12 cellular contexts compared by ENCODE assay signal in the genomic region with DNA sequence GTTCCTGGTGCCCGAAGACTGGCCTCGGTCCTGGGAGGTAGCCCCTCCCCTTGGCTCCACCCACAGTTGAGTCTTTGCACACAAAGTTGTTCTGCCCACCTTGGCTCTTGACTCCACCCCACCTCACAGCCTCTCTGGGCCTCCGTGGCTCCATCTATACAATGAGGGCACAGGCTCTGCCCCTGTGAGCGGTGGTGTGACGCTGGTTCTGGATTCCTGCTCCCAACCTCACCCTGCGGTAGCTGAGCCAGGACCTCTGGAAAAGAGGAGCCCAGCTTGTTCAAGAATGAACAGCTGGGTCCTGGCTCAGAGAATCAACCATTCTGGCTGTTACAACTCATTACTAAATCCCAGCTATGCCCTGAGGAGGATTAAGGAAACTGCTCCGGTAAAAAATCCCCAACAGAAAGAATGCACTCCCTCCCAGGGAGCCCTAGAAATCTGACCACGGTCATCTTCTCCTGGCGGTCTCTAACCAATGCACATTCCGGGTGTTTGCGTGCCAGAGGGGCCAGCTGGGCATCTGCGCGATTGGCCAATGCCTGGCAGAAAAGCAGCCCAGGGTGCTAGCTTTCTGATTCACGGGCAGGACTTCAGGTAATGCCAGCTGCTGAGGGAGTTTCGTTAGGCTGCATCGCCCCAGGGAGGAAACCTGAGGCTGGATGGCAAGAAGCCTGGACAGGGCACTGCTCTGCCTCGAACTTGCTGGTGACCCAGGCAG. TPM values are rescaled to one million over a fixed set of nuclear protein-coding genes. Genes with fewer than 3 reads are reported as not detected.
DNase-seq lines count a peak whose midpoint lies in the region; ATAC-seq and TF ChIP-seq lines count a peak whose summit lies in the region.
"Had no signal": no experiment of that assay in that cellular context is flagged by ENCODE, and none has a peak within 500 bp of the region (broad histone marks: within the 10 kb centered on the region; RNA-seq: fewer than 3 reads in every experiment).

No MANE protein-coding gene starts in this region.

- CTCF ChIA-PET in activated B cell treated with CpG ODN at 0.5 μM for 24 hours (lab: Charles Lee): interaction anchor here (1.2 to 8.7 kb wide), 8 partner anchors 9 to 287 kb away, joined by 3 to 103 read pairs (median 10); a partner anchor contains a TSS

- no peak overlapping the region for H3K4me3 ChIP-seq in right atrium auricular region

- H3K4me1 ChIP-seq in right atrium auricular region: peaks cover 0 to 16% of the 10 kb centered on the region in 2 donors

- DNase-seq in Right ventricle myocardium superior (no peak), right atrium auricular region (ENCODE audit: low spot score) (no peak), activated B cell treated with CpG ODN at 0.5 μM for 24 hours (no peak), hepatic stellate cell (ENCODE audit: low spot score) (peak; percentile 27), inferior parietal cortex (ENCODE audit: extremely low spot score) (no peak), globus pallidus (ENCODE audit: low spot score) (no peak), NCI-H2227 (lab: John Stamatoyannopoulos, UW; ENCODE audit: unreplicated experiment) (no peak)
- DNase-seq: activated naive CD4-positive, alpha-beta T cell treated with anti-CD3 and anti-CD28 coated beads, Interleukin-2, amount 10 ng/mL, durations not matched to agents 7 days and 5 days; MM.1S; retina; stimulated activated CD8-positive, alpha-beta memory T cell treated with anti-CD3 and anti-CD28 coated beads, Interleukin-4, amount 100 ng/mL, for 48 hours had no signal

- H3K27ac ChIP-seq in right atrium auricular region: peak overlapping the region in 1 of 2 donors; percentile 9

- POLR2A ChIA-PET in activated B cell treated with CpG ODN at 0.5 μM for 24 hours (lab: Charles Lee): interaction anchor here (0.7 to 18.7 kb wide), 11 partner anchors 10 to 386 kb away, joined by 4 to 975 read pairs (median 18); a partner anchor contains a TSS

- no peaks in the 10 kb centered on the region for H3K9me3 Mint-ChIP-seq in activated B cell treated with CpG ODN at 0.5 μM for 24 hours
- H3K9me3 Mint-ChIP-seq: activated naive CD4-positive, alpha-beta T cell treated with anti-CD3 and anti-CD28 coated beads, Interleukin-2, amount 10 ng/mL, durations not matched to agents 7 days and 5 days had no signal

- H3K27me3 Mint-ChIP-seq in activated B cell treated with CpG ODN at 0.5 μM for 24 hours: no peaks in the 10 kb centered on the region

- H3K36me3 ChIP-seq in right atrium auricular region: no peaks in the 10 kb centered on the region

- H3K9me3 ChIP-seq in right atrium auricular region: no peaks in the 10 kb centered on the region

- no peak for TF ChIP-seq CTCF in right atrium auricular region (IDR thresholded peaks at IDR 0.05)
- no peak for TF ChIP-seq CTCF in activated B cell treated with CpG ODN at 0.5 μM for 24 hours (IDR thresholded peaks at IDR 0.05)

- H3K4me1 Mint-ChIP-seq in activated B cell treated with CpG ODN at 0.5 μM for 24 hours: peaks cover 81% of the 10 kb centered on the region

- peak; percentile 34 for ATAC-seq in Right ventricle myocardium superior (ENCODE audit: poor library complexity)
- no peak for ATAC-seq in activated B cell treated with CpG ODN at 0.5 μM for 24 hours (ENCODE audit: low read depth)
- ATAC-seq in HG03097 (IDR thresholded peaks at IDR 0.05; ENCODE audit: low FRiP score, unreplicated experiment): no peak

- intact Hi-C loops in Right ventricle myocardium superior (cut with DNase I): loop anchor here (10.0 kb wide), 1 partner anchor 72 kb away; a partner anchor contains a TSS
- intact Hi-C loops in activated B cell treated with CpG ODN at 0.5 μM for 24 hours (cut with micrococcal nuclease): loop anchor here (10.0 kb wide), 1 partner anchor 778 kb away; no protein-coding TSS in a partner anchor

- H3K27ac Mint-ChIP-seq in activated B cell treated with CpG ODN at 0.5 μM for 24 hours: peak overlapping the region; percentile 98
- H3K27ac Mint-ChIP-seq: activated naive CD4-positive, alpha-beta T cell treated with anti-CD3 and anti-CD28 coated beads, Interleukin-2, amount 10 ng/mL, durations not matched to agents 7 days and 5 days had no signal

- H3K27me3 ChIP-seq in right atrium auricular region: no peaks in the 10 kb centered on the region

- H3K36me3 Mint-ChIP-seq in activated B cell treated with CpG ODN at 0.5 μM for 24 hours (ENCODE audit: low read depth): peaks cover 4% of the 10 kb centered on the region
- H3K36me3 Mint-ChIP-seq: activated naive CD4-positive, alpha-beta T cell treated with anti-CD3 and anti-CD28 coated beads, Interleukin-2, amount 10 ng/mL, durations not matched to agents 7 days and 5 days had no signal

- H3K4me3 Mint-ChIP-seq in activated B cell treated with CpG ODN at 0.5 μM for 24 hours: no peak overlapping the region
- H3K4me3 Mint-ChIP-seq: activated naive CD4-positive, alpha-beta T cell treated with anti-CD3 and anti-CD28 coated beads, Interleukin-2, amount 10 ng/mL, durations not matched to agents 7 days and 5 days had no signal

RNA-seq across cellular contexts. Expression of a gene that starts 9.9 kb away (rescaled TPM):
- 109 TPM for total RNA-seq in Right ventricle myocardium superior
- total RNA-seq in right atrium auricular region: 100 to 1,000 TPM; 129 to 137 TPM
- total RNA-seq in activated B cell treated with CpG ODN at 0.5 μM for 24 hours: 315 TPM in 2 replicates

RNA-seq across cellular contexts. Expression of a gene that starts 52.7 kb away (rescaled TPM):
- total RNA-seq in Right ventricle myocardium superior (4.4 TPM), right atrium auricular region (1 to 10 TPM; 4.9 to 9.9 TPM), activated B cell treated with CpG ODN at 0.5 μM for 24 hours (26.5 and 28.1 TPM in 2 replicates)
